8 cellular contexts compared by ENCODE assay signal in genomic region chr11:4393209-4394196, GRCh38. TPM values are rescaled to one million over a fixed set of nuclear protein-coding genes. Genes with fewer than 3 reads are reported as not detected.
DNase-seq lines count a peak whose midpoint lies in the region; ATAC-seq and TF ChIP-seq lines count a peak whose summit lies in the region.

Gene TRIM21, minus strand, starts transcription at chr11:4393702. Its CDS starts 3,293 bp downstream, at chr11:4390409.

- ATAC-seq in GM18907 (IDR thresholded peaks at IDR 0.05; ENCODE audit: unreplicated experiment) = peak; percentile 100
- peak; percentile 100 for ATAC-seq in HG03159 (IDR thresholded peaks at IDR 0.05; ENCODE audit: unreplicated experiment)
- peak; percentile 99 for ATAC-seq in activated CD8-positive, alpha-beta T cell treated with anti-CD3 and anti-CD28 coated beads, Interleukin-2, amount 10 ng/mL, durations not matched to agents 7 days and 5 days
- ATAC-seq in effector memory CD8-positive, alpha-beta T cell (replicated peaks) = peak; percentile 99

- TF ChIP-seq CTCF in AG09319 (IDR thresholded peaks at IDR 0.05; ENCODE audit: low read depth, low read length) = no peak

- H3K27ac Mint-ChIP-seq in activated CD8-positive, alpha-beta T cell treated with anti-CD3 and anti-CD28 coated beads, Interleukin-2, amount 10 ng/mL, durations not matched to agents 7 days and 5 days = peak within 1 kb of the TSS; percentile 95
- H3K27ac Mint-ChIP-seq in effector memory CD8-positive, alpha-beta T cell = peak within 1 kb of the TSS; percentile 95 to 98

- peaks cover 45% of the 10 kb centered on the region for H3K36me3 Mint-ChIP-seq in activated CD8-positive, alpha-beta T cell treated with anti-CD3 and anti-CD28 coated beads, Interleukin-2, amount 10 ng/mL, durations not matched to agents 7 days and 5 days (ENCODE audit: low read depth)
- H3K36me3 Mint-ChIP-seq in effector memory CD8-positive, alpha-beta T cell (ENCODE audit: insufficient read depth) = peaks cover 20% of the 10 kb centered on the region

- H3K4me1 Mint-ChIP-seq in activated CD8-positive, alpha-beta T cell treated with anti-CD3 and anti-CD28 coated beads, Interleukin-2, amount 10 ng/mL, durations not matched to agents 7 days and 5 days (ENCODE audit: low read depth) = peaks cover 39% of the 10 kb centered on the region
- H3K4me1 Mint-ChIP-seq in effector memory CD8-positive, alpha-beta T cell (ENCODE audit: low read depth in 2 of 2) = peaks cover 35 to 39% of the 10 kb centered on the region in 2 donors

- DNase-seq in AG09319 (ENCODE audit: extremely low read depth, low read depth) (peak; percentile 64), NCI-H82 (lab: John Stamatoyannopoulos, UW) (peak; percentile 72), medulla oblongata (ENCODE audit: extremely low spot score) (peak; percentile 93)
- DNase-seq in activated CD8-positive, alpha-beta T cell treated with anti-CD3 and anti-CD28 coated beads, Interleukin-2, amount 10 ng/mL, durations not matched to agents 7 days and 5 days = peak; percentile 95
- peak; percentile 85 to 94 (median 89) for DNase-seq in effector memory CD8-positive, alpha-beta T cell
- DNase-seq in stimulated activated CD8-positive, alpha-beta memory T cell treated with anti-CD3 and anti-CD28 coated beads, Interleukin-12 subunit alpha, Interleukin-12 subunit beta, amount 100 ng/mL, for 1 hour (ENCODE audit: low read depth) = peak; percentile 81

- CTCF ChIA-PET in activated CD8-positive, alpha-beta T cell treated with anti-CD3 and anti-CD28 coated beads, Interleukin-2, amount 10 ng/mL, durations not matched to agents 7 days and 5 days (lab: Charles Lee) = interaction anchor here (0.6 to 2.0 kb wide), 4 partner anchors 11 to 450 kb away, joined by 3 to 7 read pairs (median 4); no protein-coding TSS in a partner anchor

- H3K9me3 Mint-ChIP-seq in activated CD8-positive, alpha-beta T cell treated with anti-CD3 and anti-CD28 coated beads, Interleukin-2, amount 10 ng/mL, durations not matched to agents 7 days and 5 days (ENCODE audit: insufficient read depth) = peaks cover 10% of the 10 kb centered on the region
- H3K9me3 Mint-ChIP-seq in effector memory CD8-positive, alpha-beta T cell = no peaks in the 10 kb centered on the region

- peak within 1 kb of the TSS; percentile 92 for H3K4me3 Mint-ChIP-seq in activated CD8-positive, alpha-beta T cell treated with anti-CD3 and anti-CD28 coated beads, Interleukin-2, amount 10 ng/mL, durations not matched to agents 7 days and 5 days
- peak within 1 kb of the TSS; percentile 91 to 95 for H3K4me3 Mint-ChIP-seq in effector memory CD8-positive, alpha-beta T cell

- POLR2A ChIA-PET in activated CD8-positive, alpha-beta T cell treated with anti-CD3 and anti-CD28 coated beads, Interleukin-2, amount 10 ng/mL, durations not matched to agents 7 days and 5 days (lab: Charles Lee) = interaction anchor here (0.6 to 1.5 kb wide), 2 partner anchors 27 to 206 kb away, joined by 3 to 6 read pairs; no protein-coding TSS in a partner anchor

- H3K27me3 Mint-ChIP-seq in activated CD8-positive, alpha-beta T cell treated with anti-CD3 and anti-CD28 coated beads, Interleukin-2, amount 10 ng/mL, durations not matched to agents 7 days and 5 days (ENCODE audit: low read depth) = peaks cover 2% of the 10 kb centered on the region
- H3K27me3 Mint-ChIP-seq in effector memory CD8-positive, alpha-beta T cell = peaks cover 20 to 28% of the 10 kb centered on the region in 2 donors

RNA-seq across cellular contexts. Expression of gene TRIM21, which starts in this region (rescaled TPM):
- total RNA-seq in activated CD8-positive, alpha-beta T cell treated with anti-CD3 and anti-CD28 coated beads, Interleukin-2, amount 10 ng/mL, durations not matched to agents 7 days and 5 days = 10 to 100 TPM; 56.3 to 58.5 TPM

Comparison
In these comparisons a context has a peak if more than half of its experiments do, and no peak if none do; other contexts are left out.
1. Peak in every context shown above with its lines: DNase-seq and ATAC-seq.